9 cellular contexts compared by ENCODE assay signal in the genomic region with DNA sequence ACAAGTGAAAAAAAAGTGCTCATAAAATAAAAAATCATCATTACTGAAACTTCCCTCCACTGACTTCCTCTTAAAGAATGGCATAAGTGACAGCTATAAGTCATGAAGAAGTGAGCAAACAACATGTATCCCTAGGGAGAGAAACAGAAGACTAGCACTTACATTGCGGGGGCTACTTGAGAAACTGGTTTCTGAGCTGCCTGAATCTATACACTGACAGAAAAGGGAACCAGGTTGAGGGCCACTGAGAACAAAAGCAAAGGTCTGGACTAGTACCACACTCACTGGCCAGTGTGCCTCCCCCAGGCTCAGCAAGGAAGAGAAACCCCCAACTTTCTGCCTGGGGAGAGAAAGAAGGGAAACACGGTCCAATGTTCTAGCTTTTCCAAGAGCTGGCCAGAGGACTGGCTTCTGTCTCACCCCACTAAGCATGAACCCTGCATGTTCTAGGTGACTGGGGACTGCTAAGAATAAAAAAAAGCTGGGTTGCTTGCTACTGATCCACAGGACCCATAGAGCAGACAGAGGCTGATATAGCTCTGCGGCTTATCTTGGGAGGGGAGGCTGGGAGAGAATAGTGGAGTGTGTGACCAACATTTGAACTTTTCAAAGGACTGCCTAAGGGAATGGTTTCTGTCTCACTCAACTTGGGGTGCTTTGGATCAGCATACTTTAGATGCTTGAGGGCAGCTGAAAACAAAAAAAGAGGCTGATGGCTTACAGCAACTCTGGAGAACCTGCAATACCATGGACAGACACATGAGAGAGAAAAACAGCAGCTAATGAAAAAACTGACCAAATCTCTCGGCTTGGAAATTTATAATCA. TPM values are rescaled to one million over a fixed set of nuclear protein-coding genes. Genes with fewer than 3 reads are reported as not detected.
DNase-seq lines count a peak whose midpoint lies in the region; ATAC-seq and TF ChIP-seq lines count a peak whose summit lies in the region.
"Had no signal": no experiment of that assay in that cellular context is flagged by ENCODE, and none has a peak within 500 bp of the region (broad histone marks: within the 10 kb centered on the region; RNA-seq: fewer than 3 reads in every experiment).

No MANE protein-coding gene starts in this region.

- H3K9me3 Mint-ChIP-seq in chondrocyte (ENCODE audit: low read depth): no peaks in the 10 kb centered on the region

- no peak overlapping the region for H3K4me3 ChIP-seq in AG04449 (ENCODE audit: low read depth, low read length)

- no peaks in the 10 kb centered on the region for H3K9me3 ChIP-seq in T-helper 17 cell (ENCODE audit: control insufficient read depth, low read length, poor library complexity, severe bottlenecking)

- H3K36me3 Mint-ChIP-seq in chondrocyte (ENCODE audit: low read depth): peaks cover 6% of the 10 kb centered on the region
- peaks cover 2% of the 10 kb centered on the region for H3K36me3 Mint-ChIP-seq in T-helper 17 cell (ENCODE audit: low read depth)

- TF ChIP-seq CTCF in AG04449 (IDR thresholded peaks at IDR 0.05; ENCODE audit: insufficient read depth, low read length, missing control alignments) (no peak), chondrocyte (IDR thresholded peaks at IDR 0.05) (peak; percentile 48)

- POLR2A ChIA-PET in AG04449 (lab: Yijun Ruan, JAX): interaction anchor here (0.7 kb wide), 1 partner anchor 199 kb away, joined by 3 read pairs; no protein-coding TSS in a partner anchor

- H3K27ac Mint-ChIP-seq in chondrocyte (ENCODE audit: unreplicated experiment): peak overlapping the region; percentile 60
- no peak overlapping the region for H3K27ac Mint-ChIP-seq in T-helper 17 cell

- H3K4me3 Mint-ChIP-seq in chondrocyte (ENCODE audit: unreplicated experiment) (no peak overlapping the region), T-helper 17 cell (no peak overlapping the region)

- CTCF ChIA-PET in AG04449 (lab: Yijun Ruan, JAX): interaction anchor here (0.8 to 1.8 kb wide), 11 partner anchors 8 to 348 kb away, joined by 3 to 7 read pairs (median 4); a partner anchor contains a TSS

- ATAC-seq in GM19397 (IDR thresholded peaks at IDR 0.05; ENCODE audit: unreplicated experiment): peak; percentile 84
- ATAC-seq in HG03196 (IDR thresholded peaks at IDR 0.05; ENCODE audit: unreplicated experiment): peak; percentile 91
- ATAC-seq in T-helper 17 cell: no peak

- DNase-seq in AG04449 (ENCODE audit: low read depth, low spot score) (peak; percentile 67), chondrocyte (ENCODE audit: low spot score) (no peak), retina (no peak), T-helper 17 cell (no peak), NCI-H1930 (lab: John Stamatoyannopoulos, UW) (no peak), DMS79 treated with DMSO at 0.1 percent for 48 hours (lab: John Stamatoyannopoulos, UW) (no peak)
- DNase-seq: erythroblast had no signal

- H3K27me3 Mint-ChIP-seq in chondrocyte (ENCODE audit: low read depth) (no peaks in the 10 kb centered on the region), T-helper 17 cell (no peaks in the 10 kb centered on the region)

- peaks cover 23% of the 10 kb centered on the region for H3K4me1 Mint-ChIP-seq in chondrocyte (ENCODE audit: low read depth)
- H3K4me1 Mint-ChIP-seq in T-helper 17 cell: peaks cover 18% of the 10 kb centered on the region

RNA-seq across cellular contexts. Expression of a gene that starts 8.1 kb away (rescaled TPM):
- total RNA-seq in chondrocyte: 9.1 to 22.2 TPM (median 9.7 TPM) in 3 replicates
- total RNA-seq in T-helper 17 cell: 10 to 100 TPM; 13.8 to 23.0 TPM
